Comparison of ENCODE assay signal across 1 cellular context in the genomic region with DNA sequence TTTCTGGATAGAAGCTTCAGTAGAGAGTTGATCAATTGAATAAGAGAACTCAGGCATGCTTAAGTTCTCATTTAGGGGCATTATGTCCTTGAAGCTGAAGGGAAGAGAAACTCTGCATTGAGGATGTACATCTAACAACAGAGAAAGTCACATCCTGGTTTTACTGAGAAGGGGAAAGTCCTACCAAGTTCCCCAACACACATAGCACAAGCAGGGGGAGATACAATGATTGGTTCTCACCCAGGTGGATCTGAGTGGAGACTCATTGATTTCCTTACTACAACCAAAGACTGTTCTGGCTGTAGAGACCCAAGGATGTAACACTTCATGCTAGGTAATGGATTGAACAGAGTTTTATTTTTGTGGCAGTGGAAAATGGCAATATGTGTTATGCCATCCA.
TF ChIP-seq lines count a peak whose summit lies in the region.

No MANE protein-coding gene starts in this region.

TF ChIP-seq in GM12891, 5 proteins besides CTCF, POLR2A, EP300 and RAD21:
- no peak for TF ChIP-seq POU2F2 (IDR thresholded peaks at IDR 0.05; ENCODE audit: low read depth, low read length)
- peak; percentile 35; the same call in 1 of the 2 replicates for TF ChIP-seq SPI1 (IDR thresholded peaks at IDR 0.05; ENCODE audit: low read depth, low read length)
TF ChIP-seq in GM12891: peak in this region for 1.
